ENCODE assay signal across 1 cellular context in genomic region chr12:107492393-107493134, GRCh38.
TF ChIP-seq lines count a peak whose summit lies in the region.

No MANE protein-coding gene starts in this region.

TF ChIP-seq in HepG2, 621 proteins besides CTCF, POLR2A, EP300 and RAD21 (continued from another document):
- TF ChIP-seq ZBTB46 (CRISPR knock-in tag; IDR thresholded peaks at IDR 0.05; ENCODE audit: borderline replicate concordance), result no peak
- TF ChIP-seq ZNF550 (CRISPR knock-in tag; IDR thresholded peaks at IDR 0.05; ENCODE audit: borderline replicate concordance), result no peak
- TF ChIP-seq TFAP4 (IDR thresholded peaks at IDR 0.05; ENCODE audit: borderline replicate concordance, low read depth), result no peak
- no peak for TF ChIP-seq ZNF598 (CRISPR knock-in tag; IDR thresholded peaks at IDR 0.05; ENCODE audit: borderline replicate concordance)
- 0 out of 2 replicates have a peak, but pooled peaks have one; percentile 12 for TF ChIP-seq THRA (CRISPR knock-in tag; IDR thresholded peaks at IDR 0.05; ENCODE audit: borderline replicate concordance)
- TF ChIP-seq PBX3 (CRISPR knock-in tag; IDR thresholded peaks at IDR 0.05; ENCODE audit: borderline replicate concordance), result no peak
- TF ChIP-seq SNAPC4 (CRISPR knock-in tag; IDR thresholded peaks at IDR 0.05), result 0 out of 2 replicates have a peak, but pooled peaks have one; percentile 48
- no peak for TF ChIP-seq CREB1 (IDR thresholded peaks at IDR 0.05)
- no peak for TF ChIP-seq CREB1 (CRISPR knock-in tag; IDR thresholded peaks at IDR 0.05)
- TF ChIP-seq ZNF256 (CRISPR knock-in tag; conservative IDR thresholded peaks at IDR 0.05), result no peak
